In genomic region chr18:24268784-24269550, GRCh38 we compare ENCODE assay signal across 16 cellular contexts.
A peak's percentile ranks its signal among the peaks of the same experiment; 100 is the strongest.
DNase-seq lines count a peak whose midpoint lies in the region; ATAC-seq, FAIRE-seq and TF ChIP-seq lines count a peak whose summit lies in the region.
"Had no signal": no experiment of that assay in that cellular context is flagged by ENCODE, and none has a peak within 500 bp of the region (broad histone marks: within the 10 kb centered on the region; RNA-seq: fewer than 3 reads in every experiment).

No MANE protein-coding gene starts in this region.

- TF ChIP-seq CTCF in RWPE2 (IDR thresholded peaks at IDR 0.05; ENCODE audit: poor library complexity, severe bottlenecking) = no peak
- TF ChIP-seq CTCF in foreskin keratinocyte (conservative IDR thresholded peaks at IDR 0.05) = no peak

- ATAC-seq in RWPE2 (ENCODE audit: low read depth) (0 out of 3 replicates have a peak, but pooled peaks have one; percentile 1), foreskin keratinocyte (peak; percentile 6)
- ATAC-seq: Right ventricle myocardium inferior; stimulated activated memory B cell treated with anti-CD40 and anti-IgM and Interleukin-4, amounts not matched to agents 10 μg/mL and 1 μg/mL and 100 μg/mL, for 72 hours had no signal

- H3K27me3 ChIP-seq in H7 (ENCODE audit: control insufficient read depth, insufficient read depth, low read length) (no peaks in the 10 kb centered on the region), RWPE2 (ENCODE audit: insufficient read depth, poor library complexity, severe bottlenecking) (no peaks in the 10 kb centered on the region), foreskin keratinocyte (no peaks in the 10 kb centered on the region), skeletal muscle satellite cell (ENCODE audit: control insufficient read depth, insufficient read depth, low read length) (no peaks in the 10 kb centered on the region)

- H3K36me3 ChIP-seq in H7 (replicated peaks; ENCODE audit: control insufficient read depth, insufficient read depth, low read length) = no peaks in the 10 kb centered on the region
- H3K36me3 ChIP-seq in RWPE2 (ENCODE audit: low read depth) = no peaks in the 10 kb centered on the region
- no peaks in the 10 kb centered on the region for H3K36me3 ChIP-seq in skeletal muscle satellite cell (ENCODE audit: insufficient read depth, low read length)

- H3K4me2 ChIP-seq in skeletal muscle satellite cell (ENCODE audit: low read length) = peak overlapping the region; percentile 88

- H3K27ac ChIP-seq in RWPE2 (ENCODE audit: poor library complexity, severe bottlenecking) (no peak overlapping the region), foreskin keratinocyte (no peak overlapping the region)

- no peak for FAIRE-seq in urothelium cell line (lab: Jason Lieb, UNC)

- H3K4me1 ChIP-seq in RWPE2 (ENCODE audit: insufficient read depth, poor library complexity, severe bottlenecking) = peaks cover 32% of the 10 kb centered on the region
- H3K4me1 ChIP-seq in foreskin keratinocyte = peaks cover 22% of the 10 kb centered on the region
- H3K4me1 ChIP-seq in skeletal muscle satellite cell (ENCODE audit: control insufficient read depth, insufficient read depth, low read length) = peaks cover 17% of the 10 kb centered on the region

- H3K9me3 ChIP-seq in RWPE2 (ENCODE audit: severe bottlenecking) (no peaks in the 10 kb centered on the region), skeletal muscle satellite cell (replicated peaks; ENCODE audit: low read length) (no peaks in the 10 kb centered on the region)

- H3K4me3 ChIP-seq in H7 (ENCODE audit: insufficient read depth, low read depth, low read length) (no peak overlapping the region), RWPE2 (ENCODE audit: severe bottlenecking) (no peak overlapping the region), skeletal muscle satellite cell (ENCODE audit: low read length) (no peak overlapping the region)

- no peak overlapping the region for H3K9ac ChIP-seq in skeletal muscle satellite cell (ENCODE audit: low read depth, low read length)

- DNase-seq in H7 (peak; percentile 10), RWPE2 (ENCODE audit: low spot score) (no peak), foreskin keratinocyte (no peak), urothelium cell line (ENCODE audit: low spot score) (no peak), NCI-H446 (lab: John Stamatoyannopoulos, UW) (no peak)
- no peak for DNase-seq in activated CD8-positive, alpha-beta memory T cell treated with anti-CD3 and anti-CD28 coated beads, Interleukin-2, amount 50 U/mL, for 48 hours
- DNase-seq in activated CD8-positive, alpha-beta memory T cell treated with anti-CD3 and anti-CD28 coated beads, Interleukin-2, amount 50 U/mL, for 4 hours = no peak
- DNase-seq: activated CD4-positive, alpha-beta T cell treated with anti-CD3 and anti-CD28 coated beads for 1 hour; activated naive CD4-positive, alpha-beta T cell treated with Interleukin-2 at 50 U/mL for 16 hours; CD8-positive, alpha-beta memory T cell; naive B cell; NK-92 treated with Interleukin-12 subunit alpha and Interleukin-12 subunit beta, amount 100 ng/mL, for 24 hours; stimulated activated CD4-positive, alpha-beta T cell treated with anti-CD3 and anti-CD28 coated beads, Interleukin-12 subunit alpha, Interleukin-12 subunit beta, amount 100 ng/mL, for 4 hours had no signal
